In genomic region chr11:68828155-68828931, GRCh38 we compare ENCODE assay signal across 11 cellular contexts. TPM values are rescaled to one million over a fixed set of nuclear protein-coding genes. Genes with fewer than 3 reads are reported as not detected.
DNase-seq lines count a peak whose midpoint lies in the region; ATAC-seq, FAIRE-seq and TF ChIP-seq lines count a peak whose summit lies in the region.
"Had no signal": no experiment of that assay in that cellular context is flagged by ENCODE, and none has a peak within 500 bp of the region (broad histone marks: within the 10 kb centered on the region; RNA-seq: fewer than 3 reads in every experiment).

No MANE protein-coding gene starts in this region.

- intact Hi-C loops in GM12878 (cut with micrococcal nuclease; ENCODE audit: unreplicated experiment) (no loop called here), PC-9 (cut with micrococcal nuclease; ENCODE audit: unreplicated experiment) (no loop called here)
- intact Hi-C loops in naive thymus-derived CD4-positive, alpha-beta T cell (cut with micrococcal nuclease), result no loop called here

- peak overlapping the region; percentile 54 for H3K4me3 ChIP-seq in BLaER1
- H3K4me3 ChIP-seq in GM12878, result no peak overlapping the region
- no peak overlapping the region for H3K4me3 ChIP-seq in naive thymus-derived CD4-positive, alpha-beta T cell (ENCODE audit: low read length)
- no peak overlapping the region for H3K4me3 ChIP-seq in PC-9
- H3K4me3 ChIP-seq: SJSA1 had no signal

- H3K27me3 ChIP-seq in BLaER1 (no peaks in the 10 kb centered on the region), GM12878 (replicated peaks in 1 of 2; ENCODE audit: control insufficient read depth in 2 of 2, insufficient read depth in 2 of 2, low read length in 1 of 2) (no peaks in the 10 kb centered on the region), PC-9 (ENCODE audit: insufficient read depth, low read depth) (no peaks in the 10 kb centered on the region)
- H3K27me3 ChIP-seq in naive thymus-derived CD4-positive, alpha-beta T cell (ENCODE audit: control insufficient read depth in 2 of 2, insufficient read depth in 2 of 2, low read length in 2 of 2), result no peaks in the 10 kb centered on the region
- H3K27me3 ChIP-seq: SJSA1 had no signal

- no peaks in the 10 kb centered on the region for H3K9me2 ChIP-seq in PC-9 (ENCODE audit: insufficient read depth)

- no peak for TF ChIP-seq POLR2A in GM12878 (IDR thresholded peaks at IDR 0.05; ENCODE audit: low read depth, low read length)

- DNase-seq in KG1 (lab: John Stamatoyannopoulos, UW) (peak; percentile 85), GM12878 (ENCODE audit: low read depth, low spot score) (no peak), PC-9 (no peak)
- DNase-seq in naive thymus-derived CD4-positive, alpha-beta T cell, result no peak
- DNase-seq: foreskin melanocyte had no signal

- H3K4me1 Mint-ChIP-seq in naive thymus-derived CD4-positive, alpha-beta T cell, result peaks cover 14 to 53% (median 36%) of the 10 kb centered on the region in 7 donors
- H3K4me1 Mint-ChIP-seq: mesothelial cell of epicardium had no signal

- H3K36me3 ChIP-seq in BLaER1 (peaks cover 12% of the 10 kb centered on the region; the same call in 1 of the 2 replicates), GM12878 (ENCODE audit: control insufficient read depth in 2 of 2, insufficient read depth in 2 of 2, low read length in 1 of 2) (no peaks in the 10 kb centered on the region), PC-9 (ENCODE audit: low read depth) (no peaks in the 10 kb centered on the region)
- peaks cover 0 to 5% (median 4%) of the 10 kb centered on the region in 3 experiments for H3K36me3 ChIP-seq in naive thymus-derived CD4-positive, alpha-beta T cell (ENCODE audit: control insufficient read depth in 2 of 3, insufficient read depth in 3 of 3, low read length in 3 of 3)

- H3K4me2 ChIP-seq in BLaER1, result peak overlapping the region; percentile 95
- H3K4me2 ChIP-seq in GM12878 (ENCODE audit: control insufficient read depth, insufficient read depth), result peak overlapping the region; percentile 63; the same call in 1 of the 2 replicates
- H3K4me2 ChIP-seq in PC-9, result no peak overlapping the region

- 68% methylated on average over 18 of the region's 20 CpGs for WGBS in GM12878 (ENCODE audit: insufficient coverage, insufficient replicate concordance, low lambda C conversion rate, missing lambda C conversion rate)

- CTCF ChIA-PET in GM12878 (lab: Yijun Ruan, JAX), result no interaction called here
- CTCF ChIA-PET in naive thymus-derived CD4-positive, alpha-beta T cell (lab: Charles Lee), result interaction anchor here (5.1 kb wide), 1 partner anchor 16 kb away, joined by 49 read pairs; the partner anchor contains the start of gene CPT1A
- CTCF ChIA-PET in PC-9 (lab: Charles Lee), result no interaction called here

- TF ChIP-seq CTCF in GM12878 (IDR thresholded peaks at IDR 0.05 in 2 of 3, conservative IDR thresholded peaks at IDR 0.05 in 1 of 3; ENCODE audit: control insufficient read depth in 2 of 3, extremely low read depth in 1 of 3, insufficient read depth in 1 of 3, low read depth in 3 of 3, low read length in 3 of 3) (no peak), PC-9 (conservative IDR thresholded peaks at IDR 0.05) (no peak)

- H4K20me1 ChIP-seq in BLaER1, result peaks cover 75% of the 10 kb centered on the region
- H4K20me1 ChIP-seq in GM12878 (ENCODE audit: control insufficient read depth, insufficient read depth), result no peaks in the 10 kb centered on the region
- H4K20me1 ChIP-seq in PC-9 (ENCODE audit: insufficient read depth), result peaks cover 8% of the 10 kb centered on the region

- FAIRE-seq in GM12878 (lab: Jason Lieb, UNC), result no peak

- peak overlapping the region; percentile 78 for H3K9ac ChIP-seq in BLaER1
- peak overlapping the region; percentile 40; the same call in 1 of the 2 replicates for H3K9ac ChIP-seq in GM12878 (ENCODE audit: control insufficient read depth, insufficient read depth, low read length)

- H3K36me3 Mint-ChIP-seq in naive thymus-derived CD4-positive, alpha-beta T cell, result peaks cover 0 to 13% (median 4%) of the 10 kb centered on the region in 5 donors
- H3K36me3 Mint-ChIP-seq: mesothelial cell of epicardium had no signal

- no peak for TF ChIP-seq EP300 in GM12878 (IDR thresholded peaks at IDR 0.05; ENCODE audit: borderline replicate concordance in 1 of 2, control insufficient read depth in 1 of 2, low read depth in 2 of 2, low read length in 2 of 2)

- H3K4me1 ChIP-seq in BLaER1 (peaks cover 90% of the 10 kb centered on the region), GM12878 (ENCODE audit: control insufficient read depth, insufficient read depth, low read length) (peaks cover 17% of the 10 kb centered on the region), PC-9 (replicated peaks; ENCODE audit: insufficient read depth) (no peaks in the 10 kb centered on the region)
- peaks cover 3 to 10% of the 10 kb centered on the region in 2 donors for H3K4me1 ChIP-seq in naive thymus-derived CD4-positive, alpha-beta T cell (ENCODE audit: control insufficient read depth in 2 of 2, insufficient read depth in 2 of 2, low read length in 2 of 2)
- H3K4me1 ChIP-seq: SJSA1 had no signal

- H3K9me3 Mint-ChIP-seq in naive thymus-derived CD4-positive, alpha-beta T cell, result no peaks in the 10 kb centered on the region
- H3K9me3 Mint-ChIP-seq: mesothelial cell of epicardium had no signal

- peak overlapping the region; percentile 89 for H3K27ac ChIP-seq in BLaER1
- peak overlapping the region; percentile 38 for H3K27ac ChIP-seq in GM12878 (ENCODE audit: control insufficient read depth, insufficient read depth)
- H3K27ac ChIP-seq in naive thymus-derived CD4-positive, alpha-beta T cell (ENCODE audit: low read depth, low read length), result no peak overlapping the region
- no peak overlapping the region for H3K27ac ChIP-seq in PC-9
- H3K27ac ChIP-seq: SJSA1 had no signal

- H3K27ac Mint-ChIP-seq in naive thymus-derived CD4-positive, alpha-beta T cell, result peak overlapping the region in 4 of 9 donors; percentile 16 to 68 (median 44)
- H3K27ac Mint-ChIP-seq: mesothelial cell of epicardium had no signal

- no peaks in the 10 kb centered on the region for H3F3A ChIP-seq in PC-9 (ENCODE audit: insufficient read depth, low read depth)

- ATAC-seq in GM12878 (no peak), HG03457 (IDR thresholded peaks at IDR 0.05; ENCODE audit: unreplicated experiment) (no peak), HG02885 (IDR thresholded peaks at IDR 0.05; ENCODE audit: poor library complexity, unreplicated experiment) (no peak)
- ATAC-seq in naive thymus-derived CD4-positive, alpha-beta T cell, result peak; percentile 68
- ATAC-seq in activated CD4-positive, CD25-positive, alpha-beta regulatory T cell treated with anti-CD3 and anti-CD28 coated beads, Interleukin-2, amount 50 U/mL, for 24 hours, result no peak

- BruUV-seq in GM12878 (replicated peaks; lab: Mats Ljungman, UMichigan) (no TSS peak), PC-9 (replicated peaks; lab: Mats Ljungman, UMichigan) (no TSS peak)

- no peaks in the 10 kb centered on the region for H3K27me3 Mint-ChIP-seq in naive thymus-derived CD4-positive, alpha-beta T cell

- H3K9me3 ChIP-seq in BLaER1, result no peaks in the 10 kb centered on the region
- no peaks in the 10 kb centered on the region for H3K9me3 ChIP-seq in GM12878 (replicated peaks; ENCODE audit: control insufficient read depth, insufficient read depth, low read length)
- H3K9me3 ChIP-seq in naive thymus-derived CD4-positive, alpha-beta T cell (ENCODE audit: control insufficient read depth in 2 of 3, low read length in 3 of 3), result no peaks in the 10 kb centered on the region
- H3K9me3 ChIP-seq in PC-9 (ENCODE audit: insufficient read depth, low read depth), result no peaks in the 10 kb centered on the region
- H3K9me3 ChIP-seq: SJSA1 had no signal

- H3K4me3 Mint-ChIP-seq in naive thymus-derived CD4-positive, alpha-beta T cell, result peak overlapping the region in 2 of 10 donors; percentile 22 to 47
- H3K4me3 Mint-ChIP-seq: mesothelial cell of epicardium had no signal

- POLR2A ChIA-PET in GM12878 (lab: Charles Lee) (no interaction called here), PC-9 (lab: Charles Lee; ENCODE audit: unreplicated experiment) (no interaction called here)
- POLR2A ChIA-PET in naive thymus-derived CD4-positive, alpha-beta T cell (lab: Charles Lee), result interaction anchor here (0.7 to 7.7 kb wide), 2 partner anchors 15 to 1984 kb away, joined by 3 to 33 read pairs; partner anchors contain the start of gene CPT1A

- SMC1A ChIA-PET in GM12878 (lab: Charles Lee; ENCODE audit: uncharacterized antibody, unreplicated experiment), result no interaction called here

- RAD21 ChIA-PET in GM12878 (lab: Charles Lee; ENCODE audit: unreplicated experiment), result no interaction called here

- H2AFZ ChIP-seq in GM12878 (ENCODE audit: control insufficient read depth, low read depth, low read length) (peak overlapping the region; percentile 71), PC-9 (no peak overlapping the region)

- TF ChIP-seq RAD21 in GM12878 (IDR thresholded peaks at IDR 0.05; ENCODE audit: insufficient read depth, low read depth, low read length), result no peak

- peaks cover 3% of the 10 kb centered on the region; the same call in 1 of the 2 replicates for H3K79me2 ChIP-seq in GM12878 (ENCODE audit: control insufficient read depth, insufficient read depth, low read length)
- H3K79me2 ChIP-seq in PC-9 (ENCODE audit: low read depth), result no peaks in the 10 kb centered on the region

- in situ Hi-C loops in GM12878 (cut with MboI), result no loop called here

TF ChIP-seq in GM12878, 131 proteins besides CTCF, POLR2A, EP300 and RAD21 (continues in another document):
- TF ChIP-seq MAX (IDR thresholded peaks at IDR 0.05; ENCODE audit: low read depth, low read length), result no peak

RNA-seq across cellular contexts. Expression of gene CPT1A, which starts 13.4 kb away (rescaled TPM):
- 11.0 and 15.9 TPM in 2 replicates for total RNA-seq in GM12878 (2013; cell fraction: nucleolus; rRNA removed)
- total RNA-seq in GM12878 (2014; rRNA removed) (6.6 and 7.6 TPM in 2 replicates), GM12878 (2014; rRNA removed; fragmentation: Illumina TruSeq; extraction: Trizol) (7.0 and 7.5 TPM in 2 replicates), GM12878 (2021) (17.5 and 17.8 TPM in 2 replicates), PC-9 (2021) (29.7 and 36.3 TPM in 2 replicates)
- 6.4 TPM for polyA plus RNA-seq in GM12878 (2011; ENCODE audit: low read depth)
- polyA plus RNA-seq in GM12878 (2011; rRNA removed) (2.5 and 4.5 TPM in 2 replicates), GM12878 (2014; fragmentation: Illumina TruSeq; extraction: Trizol) (7.4 and 10.9 TPM in 2 replicates), GM12878 (2014; fragmentation: Nextera tagmentation; extraction: Ambion mirVana) (1 to 10 TPM; 1.1 to 2.1 TPM), GM12878 (2014; rRNA removed) (7.9 and 9.6 TPM in 2 replicates), GM12878 (2016; fragmentation: Nextera tagmentation; extraction: Ambion mirVana) (1 to 10 TPM; 4.9 to 5.4 TPM)
- polyA plus RNA-seq in GM12878 (2011; cell fraction: cytosol; rRNA removed), result 3.3 and 4.3 TPM in 2 replicates
- polyA plus RNA-seq in GM12878 (2011; cell fraction: nucleus; rRNA removed), result 5.9 and 8.1 TPM in 2 replicates
- polyA plus RNA-seq in GM12878 (2012), result 4.9 and 7.9 TPM in 2 replicates
- polyA minus RNA-seq in GM12878 (2011; rRNA and poly(A)+ RNA removed), result 7.9 and 11.6 TPM in 2 replicates
- polyA minus RNA-seq in GM12878 (2011; cell fraction: cytosol; rRNA and poly(A)+ RNA removed), result 4.8 and 6.0 TPM in 2 replicates
- polyA minus RNA-seq in GM12878 (2011; cell fraction: nucleus; rRNA and poly(A)+ RNA removed), result 2.4 and 5.0 TPM in 2 replicates
- 10 to 100 TPM; 17.2 to 52.7 (median 20.5) TPM for total RNA-seq in naive thymus-derived CD4-positive, alpha-beta T cell
- 1 to 10 TPM; 2.3 to 3.5 TPM for polyA plus RNA-seq in naive thymus-derived CD4-positive, alpha-beta T cell

Comparison
In these comparisons a context has a peak if more than half of its experiments do, and no peak if none do; other contexts are left out.
1. H3K27ac ChIP-seq: peak in BLaER1 (single experiment) and GM12878 (single experiment); none in naive thymus-derived CD4-positive, alpha-beta T cell (single experiment) and PC-9 (single experiment).